In the genomic region with DNA sequence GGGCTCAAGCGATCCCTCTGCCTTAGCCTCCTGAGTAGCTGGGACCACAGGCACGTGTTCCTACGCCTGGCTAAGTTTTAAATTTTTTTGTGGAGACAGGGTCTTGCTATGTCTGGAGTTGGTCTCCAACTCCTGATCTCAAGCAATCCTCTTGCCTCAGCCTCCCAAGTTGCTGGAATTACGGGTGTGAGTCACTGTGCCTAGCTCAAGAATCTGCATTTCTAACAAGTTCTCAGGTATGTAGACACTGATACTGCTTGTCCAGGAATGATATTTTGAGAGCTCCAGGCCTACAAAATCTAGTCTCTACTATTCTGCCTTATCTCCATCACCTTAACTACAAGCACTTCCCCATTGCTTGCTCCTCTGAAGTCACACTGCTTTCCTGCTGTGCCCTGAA, we compare ENCODE assay signal across 26 cellular contexts. TPM values are rescaled to one million over a fixed set of nuclear protein-coding genes. Genes with fewer than 3 reads are reported as not detected.
"Had no signal": no experiment of that assay in that cellular context is flagged by ENCODE, and none has a peak within 500 bp of the region (broad histone marks: within the 10 kb centered on the region; RNA-seq: fewer than 3 reads in every experiment).

No MANE protein-coding gene starts in this region.

- H3K27me3 Mint-ChIP-seq: dendritic cell treated with granulocyte-macrophage colony-stimulating factor and Interleukin-4, amounts not matched to agents 40 ng/mL and 50 ng/mL, for 4 days had no signal

- FAIRE-seq: endothelial cell of umbilical vein, frontal cortex, islet of Langerhans, keratinocyte had no signal

- H3K4me3 Mint-ChIP-seq: dendritic cell treated with granulocyte-macrophage colony-stimulating factor and Interleukin-4, amounts not matched to agents 40 ng/mL and 50 ng/mL, for 4 days had no signal

- H3K9me3 Mint-ChIP-seq: dendritic cell treated with granulocyte-macrophage colony-stimulating factor and Interleukin-4, amounts not matched to agents 40 ng/mL and 50 ng/mL, for 4 days had no signal

- H3K27me3 ChIP-seq: colonic mucosa, esophagus muscularis mucosa, foreskin keratinocyte, gastroesophageal sphincter, heart right ventricle, left lung had no signal

- H3K4me1 ChIP-seq: colonic mucosa, foreskin keratinocyte, left lung, lower lobe of right lung had no signal

- ATAC-seq: foreskin keratinocyte, gastroesophageal sphincter, heart right ventricle, left cardiac atrium, left lung, left ventricle myocardium superior, lower lobe of right lung had no signal

- H3K27ac ChIP-seq: colonic mucosa, esophagus muscularis mucosa, foreskin keratinocyte, gastroesophageal sphincter, heart right ventricle, left lung, lower lobe of right lung had no signal

- DNase-seq: colonic mucosa; cortex of kidney; effector CD8-positive, alpha-beta T cell; foreskin keratinocyte; glutamatergic neuron; heart right ventricle; left cardiac atrium; left lung; left ventricle myocardium superior; lower lobe of right lung; mesendoderm had no signal

- H3K27ac Mint-ChIP-seq: dendritic cell treated with granulocyte-macrophage colony-stimulating factor and Interleukin-4, amounts not matched to agents 40 ng/mL and 50 ng/mL, for 4 days had no signal

- H3K9me3 ChIP-seq: colonic mucosa, esophagus muscularis mucosa, gastroesophageal sphincter, heart right ventricle, left lung, lower lobe of right lung had no signal

- H3K4me3 ChIP-seq: colonic mucosa, esophagus muscularis mucosa, gastroesophageal sphincter, heart right ventricle, left lung, lower lobe of right lung had no signal

RNA-seq across cellular contexts. Expression of a gene that starts 22.3 kb away (rescaled TPM):
- total RNA-seq: chondrocyte, dermis microvascular lymphatic vessel endothelial cell, endothelial cell of umbilical vein, epithelial cell of proximal tubule, fibroblast of villous mesenchyme, foreskin keratinocyte, glomerular endothelial cell, kidney epithelial cell, lung microvascular endothelial cell, mononuclear cell had no signal
- polyA plus RNA-seq: endothelial cell of umbilical vein, foreskin keratinocyte, keratinocyte had no signal
